In the genomic region with DNA sequence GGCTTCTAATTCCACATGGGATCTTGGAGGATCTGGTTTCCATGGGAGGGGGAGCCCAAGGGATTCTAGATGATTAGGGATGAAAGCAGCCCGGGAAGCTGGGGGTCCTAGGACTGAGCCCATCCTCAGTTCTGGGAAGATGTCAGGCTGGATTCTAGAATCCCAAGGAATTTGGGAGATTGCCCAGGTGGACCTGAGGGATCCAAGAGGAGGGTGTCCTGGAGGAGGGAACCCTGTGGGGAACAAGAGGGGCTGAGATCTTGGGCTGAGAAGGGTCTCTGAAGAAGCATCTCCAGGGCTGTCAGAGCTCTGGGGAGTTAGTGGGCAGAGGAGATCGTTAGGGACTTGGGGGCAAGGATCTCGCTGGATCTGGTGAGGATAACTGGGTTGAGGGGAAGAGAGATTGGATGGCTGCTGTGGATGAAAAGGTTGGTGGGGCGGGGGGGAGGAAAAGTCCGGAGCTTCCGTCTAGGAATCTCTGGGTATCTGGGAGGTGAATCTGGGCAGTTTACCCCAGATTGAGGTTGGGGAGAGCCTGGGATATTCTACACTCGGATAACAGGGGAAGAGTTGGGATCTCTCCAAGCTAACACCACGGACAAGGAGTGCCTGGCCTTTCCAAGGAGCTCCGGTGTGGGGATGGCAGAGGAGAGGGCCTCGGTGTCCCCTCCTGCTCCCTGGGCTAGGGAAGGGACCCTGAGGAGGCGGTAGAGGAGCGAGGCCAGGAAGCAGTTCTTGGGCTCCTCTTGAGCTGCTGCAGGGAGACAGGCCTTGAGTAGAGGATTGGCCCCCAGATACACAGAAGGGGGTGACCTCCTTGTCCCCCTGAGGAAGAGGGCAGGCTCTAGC, we compare ENCODE assay signal across 6 cellular contexts. TPM values are rescaled to one million over a fixed set of nuclear protein-coding genes. Genes with fewer than 3 reads are reported as not detected.
DNase-seq lines count a peak whose midpoint lies in the region; ATAC-seq, FAIRE-seq and TF ChIP-seq lines count a peak whose summit lies in the region.

No MANE protein-coding gene starts in this region.

- ATAC-seq in HepG2 (no peak), right lobe of liver (no peak), HG03342 (IDR thresholded peaks at IDR 0.05; ENCODE audit: unreplicated experiment) (no peak), HG02981 (IDR thresholded peaks at IDR 0.05; ENCODE audit: unreplicated experiment) (no peak)

- no peaks in the 10 kb centered on the region for H3K9me3 ChIP-seq in HepG2 (ENCODE audit: low read length)
- H3K9me3 ChIP-seq in right lobe of liver, result no peaks in the 10 kb centered on the region
- H3K9me3 ChIP-seq in vagina, result no peaks in the 10 kb centered on the region

- TF ChIP-seq POLR2A in HepG2 (IDR thresholded peaks at IDR 0.05; ENCODE audit: insufficient read depth in 1 of 2, low read depth in 2 of 2, low read length in 2 of 2) (no peak), right lobe of liver (IDR thresholded peaks at IDR 0.05) (no peak), vagina (IDR thresholded peaks at IDR 0.05) (no peak)

- H4K20me1 ChIP-seq in HepG2 (ENCODE audit: insufficient read depth, low read length), result no peaks in the 10 kb centered on the region; the same call in 1 of the 2 replicates

- H3K4me1 ChIP-seq in HepG2 (ENCODE audit: insufficient read depth, low read length) (peaks cover 19% of the 10 kb centered on the region), right lobe of liver (peaks cover 0 to 4% (median 0%) of the 10 kb centered on the region in 4 donors), vagina (peaks cover 38% of the 10 kb centered on the region)

- no peak for FAIRE-seq in HepG2 (lab: Jason Lieb, UNC)

- peak overlapping the region; percentile 88 for H3K4me3 Mint-ChIP-seq in glutamatergic neuron (ENCODE audit: unreplicated experiment)

- no peaks in the 10 kb centered on the region for H3K36me3 Mint-ChIP-seq in glutamatergic neuron (ENCODE audit: unreplicated experiment)

- 88% methylated on average over 12 of the region's 12 CpGs for WGBS in HepG2 (ENCODE audit: low lambda C conversion rate)
- 77% methylated on average over 7 of the region's 12 CpGs for WGBS in right lobe of liver (ENCODE audit: insufficient coverage, low coverage, low lambda C conversion rate, missing lambda C conversion rate)

- H3K79me2 ChIP-seq in HepG2 (ENCODE audit: insufficient read depth, low read length), result no peaks in the 10 kb centered on the region

- H3K27ac Mint-ChIP-seq in glutamatergic neuron (ENCODE audit: unreplicated experiment), result peak overlapping the region; percentile 34

- in situ Hi-C loops in HepG2 (cut with HindIII; ENCODE audit: extremely low pct_ligation_motif_present, low pct_unique_long_range_greater_than_20kb), result loop anchor here (5.0 kb wide), 1 partner anchor 83 kb away; no protein-coding TSS in a partner anchor

- TF ChIP-seq RAD21 in HepG2 (CRISPR knock-in tag; IDR thresholded peaks at IDR 0.05), result no peak

- BruUV-seq in HepG2 (replicated peaks; lab: Mats Ljungman, UMichigan), result no TSS peak

- H3K36me3 ChIP-seq in HepG2 (replicated peaks in 1 of 2; ENCODE audit: control insufficient read depth in 1 of 2, insufficient read depth in 2 of 2, low read length in 2 of 2), result peaks cover 2 to 9% of the 10 kb centered on the region in 2 experiments; a peak in 2 of 5 replicates
- H3K36me3 ChIP-seq in right lobe of liver, result no peaks in the 10 kb centered on the region
- peaks cover 0 to 1% of the 10 kb centered on the region in 2 donors for H3K36me3 ChIP-seq in vagina

- peaks cover 21% of the 10 kb centered on the region for H3K27me3 Mint-ChIP-seq in glutamatergic neuron (ENCODE audit: unreplicated experiment)

- H3K9ac ChIP-seq in HepG2 (ENCODE audit: insufficient read depth, low read depth, low read length), result peak overlapping the region; percentile 67; the same call in 1 of the 2 replicates

- no peaks in the 10 kb centered on the region; a peak in 1 of 5 replicates for H3K27me3 ChIP-seq in HepG2 (ENCODE audit: control insufficient read depth in 1 of 2, insufficient read depth in 2 of 2, low read length in 2 of 2)
- H3K27me3 ChIP-seq in right lobe of liver, result no peaks in the 10 kb centered on the region
- no peaks in the 10 kb centered on the region for H3K27me3 ChIP-seq in vagina

- POLR2A ChIA-PET in HepG2 (lab: Yijun Ruan, JAX), result interaction anchor here (0.6 to 1.5 kb wide), 4 partner anchors 17 to 590 kb away, joined by 3 to 6 read pairs (median 4); a partner anchor contains a TSS

- no peak for DNase-seq in HepG2 (ENCODE audit: low spot score)
- DNase-seq in right lobe of liver, result no peak
- no peak for DNase-seq in glutamatergic neuron
- DNase-seq in vagina (ENCODE audit: extremely low spot score in 2 of 2), result no peak

- H3K4me3 ChIP-seq in HepG2 (replicated peaks in 1 of 3; ENCODE audit: insufficient read depth in 1 of 3, low read depth in 2 of 3, low read length in 3 of 3) (peak overlapping the region; percentile 65 to 75 (median 68); a peak in 5 of 6 replicates), right lobe of liver (no peak overlapping the region), vagina (peak overlapping the region; percentile 82 to 92)

- CTCF ChIA-PET in HepG2 (lab: Yijun Ruan, JAX; ENCODE audit: low intra/inter-chr PET ratio, low total read pairs), result no interaction called here

- TF ChIP-seq EP300 in HepG2 (IDR thresholded peaks at IDR 0.05; ENCODE audit: low read depth in 2 of 2, low read length in 2 of 2) (no peak), HepG2 (CRISPR knock-in tag; IDR thresholded peaks at IDR 0.05; ENCODE audit: borderline replicate concordance) (no peak)

- no peak for TF ChIP-seq CTCF in HepG2 (CRISPR knock-in tag; IDR thresholded peaks at IDR 0.05)
- no peak for TF ChIP-seq CTCF in right lobe of liver (IDR thresholded peaks at IDR 0.05)
- TF ChIP-seq CTCF in glutamatergic neuron (IDR thresholded peaks at IDR 0.05; ENCODE audit: partially characterized antibody, unreplicated experiment), result no peak
- no peak for TF ChIP-seq CTCF in vagina (IDR thresholded peaks at IDR 0.05)

- H3K4me2 ChIP-seq in HepG2 (ENCODE audit: low read depth, low read length), result peak overlapping the region; percentile 63

- H3K4me1 Mint-ChIP-seq in glutamatergic neuron (ENCODE audit: low read depth, unreplicated experiment), result peaks cover 12% of the 10 kb centered on the region

- H3K27ac ChIP-seq in HepG2 (ENCODE audit: extremely low read length, insufficient read depth, low read length) (no peak overlapping the region), right lobe of liver (no peak overlapping the region), vagina (peak overlapping the region; percentile 98)

- H2AFZ ChIP-seq in HepG2 (ENCODE audit: low read length), result no peak overlapping the region

- intact Hi-C loops in HepG2 (cut with micrococcal nuclease; ENCODE audit: unreplicated experiment), result loop anchor here (10.0 kb wide), 1 partner anchor 230 kb away; a partner anchor contains a TSS
- intact Hi-C loops in right lobe of liver (cut with DNase I), result no loop called here
- intact Hi-C loops in vagina (cut with DNase I), result loop anchor here (5.0 kb wide), 1 partner anchor 83 kb away; no protein-coding TSS in a partner anchor

- peaks cover 15% of the 10 kb centered on the region for H3K9me3 Mint-ChIP-seq in glutamatergic neuron (ENCODE audit: unreplicated experiment)

RNA-seq across cellular contexts. Expression of a gene that starts 1.6 kb away (rescaled TPM):
- total RNA-seq in HepG2 (2016; rRNA removed; fragmentation: Illumina TruSeq; extraction: Trizol) (7.4 and 13.7 TPM in 2 replicates), right lobe of liver (1 to 10 TPM; 2.8 to 8.0 (median 3.4) TPM), glutamatergic neuron (ENCODE audit: unreplicated experiment) (76.8 TPM), vagina (21.4 TPM)
- 0.88 and 1.0 TPM in 2 replicates for total RNA-seq in HepG2 (2016; cell fraction: cytosol; rRNA removed; fragmentation: Illumina TruSeq; extraction: Trizol; ENCODE audit: low read depth)
- 7.5 and 14.8 TPM in 2 replicates for total RNA-seq in HepG2 (2016; cell fraction: insoluble cytoplasmic fraction; rRNA removed; fragmentation: Illumina TruSeq; extraction: Trizol)
- 3.5 and 3.7 TPM in 2 replicates for total RNA-seq in HepG2 (2016; cell fraction: membrane; rRNA removed; fragmentation: Illumina TruSeq; extraction: Trizol)
- total RNA-seq in HepG2 (2016; cell fraction: nucleus; rRNA removed; fragmentation: Illumina TruSeq; extraction: Trizol), result 7.2 and 8.5 TPM in 2 replicates
- polyA plus RNA-seq in HepG2 (2011; rRNA removed), result 6.0 and 10.1 TPM in 2 replicates
- polyA plus RNA-seq in HepG2 (2011; cell fraction: cytosol; rRNA removed), result 4.8 and 8.3 TPM in 2 replicates
- polyA plus RNA-seq in HepG2 (2011; cell fraction: nucleus; rRNA removed), result 32.6 and 42.1 TPM in 2 replicates
- 6.0 and 7.5 TPM in 2 replicates for polyA plus RNA-seq in HepG2 (2012)
- 0.59 and 0.62 TPM in 2 replicates for polyA plus RNA-seq in HepG2 (2016; cell fraction: cytosol; fragmentation: Illumina TruSeq; extraction: Trizol; ENCODE audit: low read depth)
- polyA plus RNA-seq in HepG2 (2016; cell fraction: insoluble cytoplasmic fraction; fragmentation: Illumina TruSeq; extraction: Trizol; ENCODE audit: low read depth), result 8.3 and 8.7 TPM in 2 replicates
- polyA plus RNA-seq in HepG2 (2016; cell fraction: membrane; fragmentation: Illumina TruSeq; extraction: Trizol; ENCODE audit: low read depth), result 2.0 and 2.5 TPM in 2 replicates
- polyA plus RNA-seq in HepG2 (2016; cell fraction: nucleus; fragmentation: Illumina TruSeq; extraction: Trizol; ENCODE audit: insufficient read depth, low read depth), result 18.4 and 19.3 TPM in 2 replicates
- 9.2 and 19.5 TPM in 2 replicates for polyA minus RNA-seq in HepG2 (2011; rRNA and poly(A)+ RNA removed; ENCODE audit: low replicate concordance)
- 8.9 and 9.6 TPM in 2 replicates for polyA minus RNA-seq in HepG2 (2011; cell fraction: cytosol; rRNA and poly(A)+ RNA removed)
- polyA minus RNA-seq in HepG2 (2011; cell fraction: nucleus; rRNA and poly(A)+ RNA removed), result 6.3 and 7.0 TPM in 2 replicates

RNA-seq across cellular contexts. Expression of a gene that starts 23.8 kb away (rescaled TPM):
- total RNA-seq in HepG2 (2016; rRNA removed; fragmentation: Illumina TruSeq; extraction: Trizol), result 6.3 and 11.4 TPM in 2 replicates
- total RNA-seq in HepG2 (2016; cell fraction: cytosol; rRNA removed; fragmentation: Illumina TruSeq; extraction: Trizol; ENCODE audit: low read depth), result 3.1 and 3.3 TPM in 2 replicates
- total RNA-seq in HepG2 (2016; cell fraction: insoluble cytoplasmic fraction; rRNA removed; fragmentation: Illumina TruSeq; extraction: Trizol), result 6.8 and 11.0 TPM in 2 replicates
- total RNA-seq in HepG2 (2016; cell fraction: membrane; rRNA removed; fragmentation: Illumina TruSeq; extraction: Trizol), result 6.6 and 6.9 TPM in 2 replicates
- total RNA-seq in HepG2 (2016; cell fraction: nucleus; rRNA removed; fragmentation: Illumina TruSeq; extraction: Trizol), result 9.5 and 9.8 TPM in 2 replicates
- 32.0 and 41.3 TPM in 2 replicates for polyA plus RNA-seq in HepG2 (2011; rRNA removed)
- polyA plus RNA-seq in HepG2 (2011; cell fraction: cytosol; rRNA removed), result 40.6 and 43.1 TPM in 2 replicates
- 24.2 and 26.2 TPM in 2 replicates for polyA plus RNA-seq in HepG2 (2011; cell fraction: nucleus; rRNA removed)
- 8.4 and 8.8 TPM in 2 replicates for polyA plus RNA-seq in HepG2 (2012)
- polyA plus RNA-seq in HepG2 (2016; cell fraction: cytosol; fragmentation: Illumina TruSeq; extraction: Trizol; ENCODE audit: low read depth), result 2.0 and 3.1 TPM in 2 replicates
- polyA plus RNA-seq in HepG2 (2016; cell fraction: insoluble cytoplasmic fraction; fragmentation: Illumina TruSeq; extraction: Trizol; ENCODE audit: low read depth), result 6.2 and 7.6 TPM in 2 replicates
- 4.8 and 5.1 TPM in 2 replicates for polyA plus RNA-seq in HepG2 (2016; cell fraction: membrane; fragmentation: Illumina TruSeq; extraction: Trizol; ENCODE audit: low read depth)
- polyA plus RNA-seq in HepG2 (2016; cell fraction: nucleus; fragmentation: Illumina TruSeq; extraction: Trizol; ENCODE audit: insufficient read depth, low read depth), result 14.8 and 15.7 TPM in 2 replicates
- 9.3 and 112 TPM in 2 replicates for polyA minus RNA-seq in HepG2 (2011; rRNA and poly(A)+ RNA removed; ENCODE audit: low replicate concordance)
- 19.9 and 21.3 TPM in 2 replicates for polyA minus RNA-seq in HepG2 (2011; cell fraction: cytosol; rRNA and poly(A)+ RNA removed)
- 9.7 and 16.2 TPM in 2 replicates for polyA minus RNA-seq in HepG2 (2011; cell fraction: nucleus; rRNA and poly(A)+ RNA removed)
- 10 to 100 TPM; 27.7 to 56.6 (median 31.6) TPM for total RNA-seq in right lobe of liver
- 5.1 TPM for total RNA-seq in glutamatergic neuron (ENCODE audit: unreplicated experiment)
- 27.0 TPM for total RNA-seq in vagina

RNA-seq across cellular contexts. Expression of a gene that starts 28.6 kb away (rescaled TPM):
- total RNA-seq in HepG2 (2016; rRNA removed; fragmentation: Illumina TruSeq; extraction: Trizol) (0.11 and 0.13 TPM in 2 replicates), right lobe of liver (under 1 TPM in 4 of 6 experiments, not detected in 2; 0.13 to 0.74 (median 0.43) TPM), glutamatergic neuron (ENCODE audit: unreplicated experiment) (1.7 TPM), vagina (3.2 TPM)
- total RNA-seq in HepG2 (2016; cell fraction: cytosol; rRNA removed; fragmentation: Illumina TruSeq; extraction: Trizol; ENCODE audit: low read depth), result 0.18 and 0.20 TPM in 2 replicates
- 0.19 TPM in 1 of 2 replicates, not detected in the other for total RNA-seq in HepG2 (2016; cell fraction: insoluble cytoplasmic fraction; rRNA removed; fragmentation: Illumina TruSeq; extraction: Trizol)
- 0.19 and 0.31 TPM in 2 replicates for total RNA-seq in HepG2 (2016; cell fraction: membrane; rRNA removed; fragmentation: Illumina TruSeq; extraction: Trizol)
- total RNA-seq in HepG2 (2016; cell fraction: nucleus; rRNA removed; fragmentation: Illumina TruSeq; extraction: Trizol), result not detected in 2 replicates
- polyA plus RNA-seq in HepG2 (2011; rRNA removed), result 1.8 and 2.6 TPM in 2 replicates
- polyA plus RNA-seq in HepG2 (2011; cell fraction: cytosol; rRNA removed), result 1.5 and 1.6 TPM in 2 replicates
- polyA plus RNA-seq in HepG2 (2011; cell fraction: nucleus; rRNA removed), result 1.7 and 2.3 TPM in 2 replicates
- polyA plus RNA-seq in HepG2 (2012), result 0.57 and 0.99 TPM in 2 replicates
- 0.20 and 0.23 TPM in 2 replicates for polyA plus RNA-seq in HepG2 (2016; cell fraction: cytosol; fragmentation: Illumina TruSeq; extraction: Trizol; ENCODE audit: low read depth)
- 0.44 and 0.81 TPM in 2 replicates for polyA plus RNA-seq in HepG2 (2016; cell fraction: insoluble cytoplasmic fraction; fragmentation: Illumina TruSeq; extraction: Trizol; ENCODE audit: low read depth)
- polyA plus RNA-seq in HepG2 (2016; cell fraction: membrane; fragmentation: Illumina TruSeq; extraction: Trizol; ENCODE audit: low read depth), result 0.44 and 0.47 TPM in 2 replicates
- 0.28 and 0.49 TPM in 2 replicates for polyA plus RNA-seq in HepG2 (2016; cell fraction: nucleus; fragmentation: Illumina TruSeq; extraction: Trizol; ENCODE audit: insufficient read depth, low read depth)
- polyA minus RNA-seq in HepG2 (2011; rRNA and poly(A)+ RNA removed; ENCODE audit: low replicate concordance), result 0.94 and 3.5 TPM in 2 replicates
- 0.49 and 0.97 TPM in 2 replicates for polyA minus RNA-seq in HepG2 (2011; cell fraction: cytosol; rRNA and poly(A)+ RNA removed)
- polyA minus RNA-seq in HepG2 (2011; cell fraction: nucleus; rRNA and poly(A)+ RNA removed), result 0.25 and 0.77 TPM in 2 replicates

RNA-seq across cellular contexts. Expression of a gene that starts 31.1 kb away (rescaled TPM):
- 20.6 and 33.8 TPM in 2 replicates for total RNA-seq in HepG2 (2016; rRNA removed; fragmentation: Illumina TruSeq; extraction: Trizol)
- total RNA-seq in HepG2 (2016; cell fraction: cytosol; rRNA removed; fragmentation: Illumina TruSeq; extraction: Trizol; ENCODE audit: low read depth), result 194 and 197 TPM in 2 replicates
- 22.9 and 35.1 TPM in 2 replicates for total RNA-seq in HepG2 (2016; cell fraction: insoluble cytoplasmic fraction; rRNA removed; fragmentation: Illumina TruSeq; extraction: Trizol)
- 119 and 127 TPM in 2 replicates for total RNA-seq in HepG2 (2016; cell fraction: membrane; rRNA removed; fragmentation: Illumina TruSeq; extraction: Trizol)
- total RNA-seq in HepG2 (2016; cell fraction: nucleus; rRNA removed; fragmentation: Illumina TruSeq; extraction: Trizol), result 13.0 and 13.8 TPM in 2 replicates
- polyA plus RNA-seq in HepG2 (2011; rRNA removed), result 17.3 and 17.7 TPM in 2 replicates
- 16.6 and 23.0 TPM in 2 replicates for polyA plus RNA-seq in HepG2 (2011; cell fraction: cytosol; rRNA removed)
- polyA plus RNA-seq in HepG2 (2011; cell fraction: nucleus; rRNA removed), result 6.8 and 7.6 TPM in 2 replicates
- polyA plus RNA-seq in HepG2 (2012), result 9.5 and 11.7 TPM in 2 replicates
- polyA plus RNA-seq in HepG2 (2016; cell fraction: cytosol; fragmentation: Illumina TruSeq; extraction: Trizol; ENCODE audit: low read depth), result 217 TPM in 2 replicates
- 24.4 and 25.8 TPM in 2 replicates for polyA plus RNA-seq in HepG2 (2016; cell fraction: insoluble cytoplasmic fraction; fragmentation: Illumina TruSeq; extraction: Trizol; ENCODE audit: low read depth)
- 119 and 124 TPM in 2 replicates for polyA plus RNA-seq in HepG2 (2016; cell fraction: membrane; fragmentation: Illumina TruSeq; extraction: Trizol; ENCODE audit: low read depth)
- 23.8 and 25.6 TPM in 2 replicates for polyA plus RNA-seq in HepG2 (2016; cell fraction: nucleus; fragmentation: Illumina TruSeq; extraction: Trizol; ENCODE audit: insufficient read depth, low read depth)
- polyA minus RNA-seq in HepG2 (2011; rRNA and poly(A)+ RNA removed; ENCODE audit: low replicate concordance), result 4.2 and 4.3 TPM in 2 replicates
- polyA minus RNA-seq in HepG2 (2011; cell fraction: cytosol; rRNA and poly(A)+ RNA removed), result 5.2 and 7.2 TPM in 2 replicates
- 3.6 and 3.9 TPM in 2 replicates for polyA minus RNA-seq in HepG2 (2011; cell fraction: nucleus; rRNA and poly(A)+ RNA removed)
- total RNA-seq in right lobe of liver, result 10 to 100 TPM in 2 of 6 experiments, 1 to 10 TPM in 4; 5.9 to 14.3 (median 7.9) TPM
- total RNA-seq in glutamatergic neuron (ENCODE audit: unreplicated experiment), result 24.0 TPM
- total RNA-seq in vagina, result 38.1 TPM

RNA-seq across cellular contexts. Expression of a gene that starts 32.5 kb away (rescaled TPM):
- total RNA-seq in HepG2 (2016; rRNA removed; fragmentation: Illumina TruSeq; extraction: Trizol) (3.6 and 5.6 TPM in 2 replicates), right lobe of liver (1 to 10 TPM; 3.7 to 7.4 (median 6.9) TPM), glutamatergic neuron (ENCODE audit: unreplicated experiment) (24.3 TPM), vagina (10.6 TPM)
- 7.1 and 10.5 TPM in 2 replicates for total RNA-seq in HepG2 (2016; cell fraction: cytosol; rRNA removed; fragmentation: Illumina TruSeq; extraction: Trizol; ENCODE audit: low read depth)
- total RNA-seq in HepG2 (2016; cell fraction: insoluble cytoplasmic fraction; rRNA removed; fragmentation: Illumina TruSeq; extraction: Trizol), result 3.1 and 5.4 TPM in 2 replicates
- 4.3 and 6.1 TPM in 2 replicates for total RNA-seq in HepG2 (2016; cell fraction: membrane; rRNA removed; fragmentation: Illumina TruSeq; extraction: Trizol)
- total RNA-seq in HepG2 (2016; cell fraction: nucleus; rRNA removed; fragmentation: Illumina TruSeq; extraction: Trizol), result 6.3 and 8.6 TPM in 2 replicates
- 3.2 and 3.8 TPM in 2 replicates for polyA plus RNA-seq in HepG2 (2011; rRNA removed)
- 1.6 and 2.0 TPM in 2 replicates for polyA plus RNA-seq in HepG2 (2011; cell fraction: cytosol; rRNA removed)
- polyA plus RNA-seq in HepG2 (2011; cell fraction: nucleus; rRNA removed), result 23.9 and 35.1 TPM in 2 replicates
- 15.4 and 28.2 TPM in 2 replicates for polyA plus RNA-seq in HepG2 (2012)
- 0.57 and 1.4 TPM in 2 replicates for polyA plus RNA-seq in HepG2 (2016; cell fraction: cytosol; fragmentation: Illumina TruSeq; extraction: Trizol; ENCODE audit: low read depth)
- 10.9 and 15.4 TPM in 2 replicates for polyA plus RNA-seq in HepG2 (2016; cell fraction: insoluble cytoplasmic fraction; fragmentation: Illumina TruSeq; extraction: Trizol; ENCODE audit: low read depth)
- polyA plus RNA-seq in HepG2 (2016; cell fraction: membrane; fragmentation: Illumina TruSeq; extraction: Trizol; ENCODE audit: low read depth), result 2.9 and 3.9 TPM in 2 replicates
- 43.7 and 55.5 TPM in 2 replicates for polyA plus RNA-seq in HepG2 (2016; cell fraction: nucleus; fragmentation: Illumina TruSeq; extraction: Trizol; ENCODE audit: insufficient read depth, low read depth)
- polyA minus RNA-seq in HepG2 (2011; rRNA and poly(A)+ RNA removed; ENCODE audit: low replicate concordance), result 5.5 and 8.7 TPM in 2 replicates
- polyA minus RNA-seq in HepG2 (2011; cell fraction: cytosol; rRNA and poly(A)+ RNA removed), result 2.8 and 3.1 TPM in 2 replicates
- 7.0 and 11.2 TPM in 2 replicates for polyA minus RNA-seq in HepG2 (2011; cell fraction: nucleus; rRNA and poly(A)+ RNA removed)

Comparison
In these comparisons a context has a peak if more than half of its experiments do, and no peak if none do; other contexts are left out.
1. H3K4me3 ChIP-seq: peak in HepG2 (3 of 3) and vagina (2 of 2); none in right lobe of liver (0 of 3).
2. intact Hi-C loops: an anchor here in HepG2 (10.0 kb wide) and vagina (5.0 kb wide); none called in right lobe of liver.